Comparison of ENCODE assay signal across 16 cellular contexts in the genomic region with DNA sequence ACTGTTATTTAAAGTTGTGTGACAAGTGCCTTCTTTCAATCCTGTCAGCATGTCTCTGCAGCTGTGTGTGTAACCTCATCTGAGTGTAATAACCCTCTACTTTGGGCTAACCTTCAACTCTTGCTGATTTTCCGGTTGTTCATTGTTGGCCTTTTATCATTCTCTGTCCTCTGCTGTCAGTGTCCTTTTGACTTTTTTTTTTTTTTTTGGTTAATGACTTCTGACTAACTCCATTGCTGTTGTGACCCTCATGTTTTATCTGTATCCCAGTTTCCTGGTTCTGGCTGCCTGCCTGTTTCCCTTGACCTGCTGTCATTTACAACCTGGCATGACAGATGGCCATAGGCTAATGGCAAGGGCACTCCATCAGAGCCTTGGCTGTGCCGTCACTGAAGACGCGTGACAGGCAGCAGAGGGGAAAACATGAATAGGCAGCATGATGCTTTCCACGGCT.
A peak's percentile ranks its signal among the peaks of the same experiment; 100 is the strongest.
DNase-seq lines count a peak whose midpoint lies in the region; ATAC-seq, FAIRE-seq and TF ChIP-seq lines count a peak whose summit lies in the region.
"Had no signal": no experiment of that assay in that cellular context is flagged by ENCODE, and none has a peak within 500 bp of the region (broad histone marks: within the 10 kb centered on the region; RNA-seq: fewer than 3 reads in every experiment).

No MANE protein-coding gene starts in this region.

- TF ChIP-seq CTCF in stomach (IDR thresholded peaks at IDR 0.05), result no peak
- TF ChIP-seq CTCF in chondrocyte (IDR thresholded peaks at IDR 0.05), result no peak

- no peaks in the 10 kb centered on the region for H3K36me3 ChIP-seq in stomach
- H3K36me3 ChIP-seq: gastroesophageal sphincter had no signal

- H3K27me3 ChIP-seq in stomach, result no peaks in the 10 kb centered on the region
- H3K27me3 ChIP-seq: gastroesophageal sphincter had no signal

- no peaks in the 10 kb centered on the region for H3K4me1 Mint-ChIP-seq in chondrocyte (ENCODE audit: low read depth)
- H3K4me1 Mint-ChIP-seq in activated CD8-positive, alpha-beta T cell treated with anti-CD3 and anti-CD28 coated beads, Interleukin-2, amount 10 ng/mL, durations not matched to agents 7 days and 5 days (ENCODE audit: low read depth), result peaks cover 14% of the 10 kb centered on the region

- DNase-seq in NCI-H1417 (lab: John Stamatoyannopoulos, UW), result peak in 2 of 3 experiments; percentile 12 to 16
- no peak for DNase-seq in NCI-H1417 treated with DMSO at 0.1 percent for 48 hours (lab: John Stamatoyannopoulos, UW)
- DNase-seq in RPMI7951 (ENCODE audit: low read depth), result peak; percentile 9
- DNase-seq in stomach, result peak; percentile 30
- no peak for DNase-seq in chondrocyte (ENCODE audit: low spot score)
- DNase-seq in activated CD8-positive, alpha-beta T cell treated with anti-CD3 and anti-CD28 coated beads, Interleukin-2, amount 10 ng/mL, durations not matched to agents 7 days and 5 days, result no peak
- no peak for DNase-seq in SKM-1 (lab: John Stamatoyannopoulos, UW; ENCODE audit: unreplicated experiment)
- DNase-seq: activated CD8-positive, alpha-beta T cell treated with anti-CD3 and anti-CD28 coated beads for 36 hours; DND-41; immature natural killer cell; NK-92 treated with Interleukin-12 subunit alpha and Interleukin-12 subunit beta, amount 100 ng/mL, for 24 hours had no signal

- H3K9me3 Mint-ChIP-seq in chondrocyte (ENCODE audit: low read depth), result peaks cover 18% of the 10 kb centered on the region
- peaks cover 10% of the 10 kb centered on the region for H3K9me3 Mint-ChIP-seq in activated CD8-positive, alpha-beta T cell treated with anti-CD3 and anti-CD28 coated beads, Interleukin-2, amount 10 ng/mL, durations not matched to agents 7 days and 5 days (ENCODE audit: insufficient read depth)

- intact Hi-C loops in stomach (cut with DNase I; ENCODE audit: low total_unique reads), result no loop called here

- no peak for ATAC-seq in activated CD8-positive, alpha-beta T cell treated with anti-CD3 and anti-CD28 coated beads, Interleukin-2, amount 10 ng/mL, durations not matched to agents 7 days and 5 days
- ATAC-seq: activated CD8-positive, alpha-beta T cell treated with anti-CD3 and anti-CD28 coated beads for 36 hours; gastroesophageal sphincter had no signal

- no peak for TF ChIP-seq POLR2A in stomach (IDR thresholded peaks at IDR 0.05)

- no peaks in the 10 kb centered on the region for H3K36me3 Mint-ChIP-seq in chondrocyte (ENCODE audit: low read depth)
- peaks cover 12% of the 10 kb centered on the region for H3K36me3 Mint-ChIP-seq in activated CD8-positive, alpha-beta T cell treated with anti-CD3 and anti-CD28 coated beads, Interleukin-2, amount 10 ng/mL, durations not matched to agents 7 days and 5 days (ENCODE audit: low read depth)
- H3K36me3 Mint-ChIP-seq: immature natural killer cell had no signal

- H3K27me3 Mint-ChIP-seq in chondrocyte (ENCODE audit: low read depth), result peaks cover 40% of the 10 kb centered on the region
- H3K27me3 Mint-ChIP-seq in activated CD8-positive, alpha-beta T cell treated with anti-CD3 and anti-CD28 coated beads, Interleukin-2, amount 10 ng/mL, durations not matched to agents 7 days and 5 days (ENCODE audit: low read depth), result peaks cover 6% of the 10 kb centered on the region
- H3K27me3 Mint-ChIP-seq: activated CD8-positive, alpha-beta T cell treated with anti-CD3 and anti-CD28 coated beads for 36 hours had no signal

- 59 to 85% (median 68%) methylated on average over 5 of the region's 5 CpGs for whole genome bisulfite sequencing in stomach, 5 donors

- no peaks in the 10 kb centered on the region for H3K9me3 ChIP-seq in stomach

- H3K4me3 ChIP-seq in stomach, result no peak overlapping the region
- H3K4me3 ChIP-seq: gastroesophageal sphincter had no signal

- no peak overlapping the region for H3K4me3 Mint-ChIP-seq in chondrocyte (ENCODE audit: unreplicated experiment)
- no peak overlapping the region for H3K4me3 Mint-ChIP-seq in activated CD8-positive, alpha-beta T cell treated with anti-CD3 and anti-CD28 coated beads, Interleukin-2, amount 10 ng/mL, durations not matched to agents 7 days and 5 days
- H3K4me3 Mint-ChIP-seq: activated CD8-positive, alpha-beta T cell treated with anti-CD3 and anti-CD28 coated beads for 36 hours; immature natural killer cell had no signal

- TF ChIP-seq EP300 in stomach (IDR thresholded peaks at IDR 0.05), result no peak

- no peak overlapping the region for H3K27ac ChIP-seq in stomach
- H3K27ac ChIP-seq: 22Rv1, epithelial cell of prostate, gastroesophageal sphincter, parathyroid adenoma had no signal

- peaks cover 0 to 11% (median 5%) of the 10 kb centered on the region in 4 donors for H3K4me1 ChIP-seq in stomach
- H3K4me1 ChIP-seq: gastroesophageal sphincter, parathyroid adenoma had no signal

- FAIRE-seq in islet of Langerhans (lab: Jason Lieb, UNC), result peak; percentile 99

- CTCF ChIA-PET in activated CD8-positive, alpha-beta T cell treated with anti-CD3 and anti-CD28 coated beads, Interleukin-2, amount 10 ng/mL, durations not matched to agents 7 days and 5 days (lab: Charles Lee), result no interaction called here

- H3K27ac Mint-ChIP-seq in chondrocyte (ENCODE audit: unreplicated experiment), result no peak overlapping the region
- no peak overlapping the region for H3K27ac Mint-ChIP-seq in activated CD8-positive, alpha-beta T cell treated with anti-CD3 and anti-CD28 coated beads, Interleukin-2, amount 10 ng/mL, durations not matched to agents 7 days and 5 days
- H3K27ac Mint-ChIP-seq: activated CD8-positive, alpha-beta T cell treated with anti-CD3 and anti-CD28 coated beads for 36 hours; immature natural killer cell had no signal

- POLR2A ChIA-PET in activated CD8-positive, alpha-beta T cell treated with anti-CD3 and anti-CD28 coated beads, Interleukin-2, amount 10 ng/mL, durations not matched to agents 7 days and 5 days (lab: Charles Lee), result no interaction called here

Comparison
In these comparisons a context has a peak if more than half of its experiments do, and no peak if none do; other contexts are left out.
1. DNase-seq: peak in NCI-H1417 (2 of 3), RPMI7951 (single experiment) and stomach (single experiment); none in NCI-H1417 treated with DMSO at 0.1 percent for 48 hours (single experiment), chondrocyte (single experiment), activated CD8-positive, alpha-beta T cell treated with anti-CD3 and anti-CD28 coated beads, Interleukin-2, amount 10 ng/mL, durations not matched to agents 7 days and 5 days (single experiment) and SKM-1 (single experiment).